In the genomic region with DNA sequence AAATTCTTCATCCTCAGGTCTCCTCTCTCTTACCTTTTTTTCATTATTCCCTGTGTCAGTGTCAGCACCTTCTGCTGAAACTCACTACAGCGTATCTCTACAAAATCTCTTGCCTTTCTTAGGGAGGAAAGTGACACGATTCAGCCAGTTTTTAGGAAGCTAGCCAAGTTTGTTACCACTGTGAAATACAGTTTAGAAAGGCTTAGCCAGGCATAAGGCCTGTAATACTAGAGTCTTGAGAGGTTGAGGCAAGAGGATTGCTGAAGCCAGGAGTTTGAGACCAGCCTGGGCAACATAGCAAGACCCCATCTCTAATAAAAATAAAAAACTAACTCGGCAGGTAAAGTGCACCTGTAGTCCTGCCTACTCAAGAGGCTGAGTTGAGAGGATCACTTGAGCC, we compare ENCODE assay signal across 12 cellular contexts. TPM values are rescaled to one million over a fixed set of nuclear protein-coding genes. Genes with fewer than 3 reads are reported as not detected.
DNase-seq lines count a peak whose midpoint lies in the region; ATAC-seq and TF ChIP-seq lines count a peak whose summit lies in the region.
"Had no signal": no experiment of that assay in that cellular context is flagged by ENCODE, and none has a peak within 500 bp of the region (broad histone marks: within the 10 kb centered on the region; RNA-seq: fewer than 3 reads in every experiment).

No MANE protein-coding gene starts in this region.

- no peak for TF ChIP-seq CTCF in cardiac fibroblast (IDR thresholded peaks at IDR 0.05; ENCODE audit: low read depth, low read length)
- TF ChIP-seq CTCF in glutamatergic neuron (IDR thresholded peaks at IDR 0.05; ENCODE audit: partially characterized antibody, unreplicated experiment): no peak

- peak overlapping the region in 5 of 8 donors; percentile 1 to 81 (median 44) for H3K27ac Mint-ChIP-seq in CD8-positive, alpha-beta memory T cell
- H3K27ac Mint-ChIP-seq in naive B cell: peak overlapping the region in 4 of 6 donors; percentile 11 to 62 (median 38)
- H3K27ac Mint-ChIP-seq in glutamatergic neuron (ENCODE audit: unreplicated experiment): no peak overlapping the region

- no peaks in the 10 kb centered on the region for H3K27me3 Mint-ChIP-seq in CD8-positive, alpha-beta memory T cell
- H3K27me3 Mint-ChIP-seq in naive B cell: no peaks in the 10 kb centered on the region
- H3K27me3 Mint-ChIP-seq in glutamatergic neuron (ENCODE audit: unreplicated experiment): peaks cover 2% of the 10 kb centered on the region

- H3K9me3 Mint-ChIP-seq in CD8-positive, alpha-beta memory T cell: no peaks in the 10 kb centered on the region
- H3K9me3 Mint-ChIP-seq in naive B cell (no peaks in the 10 kb centered on the region), glutamatergic neuron (ENCODE audit: unreplicated experiment) (peaks cover 3% of the 10 kb centered on the region)

- no peak for ATAC-seq in naive B cell (ENCODE audit: low read depth in 2 of 2)
- ATAC-seq: left colon had no signal

- peak overlapping the region in 2 of 7 donors; percentile 1 to 71 for H3K4me3 Mint-ChIP-seq in CD8-positive, alpha-beta memory T cell
- H3K4me3 Mint-ChIP-seq in naive B cell (peak overlapping the region in 1 of 8 donors; percentile 11), glutamatergic neuron (ENCODE audit: unreplicated experiment) (no peak overlapping the region)

- H3K36me3 Mint-ChIP-seq in CD8-positive, alpha-beta memory T cell: peaks cover 0 to 7% (median 2%) of the 10 kb centered on the region in 3 donors
- H3K36me3 Mint-ChIP-seq in naive B cell (no peaks in the 10 kb centered on the region), glutamatergic neuron (ENCODE audit: unreplicated experiment) (no peaks in the 10 kb centered on the region)

- peaks cover 82% of the 10 kb centered on the region for H3K4me1 ChIP-seq in CD8-positive, alpha-beta memory T cell (ENCODE audit: insufficient read depth, low read length)

- no peak for DNase-seq in CD8-positive, alpha-beta memory T cell
- DNase-seq in OCI-M1 (lab: John Stamatoyannopoulos, UW): peak; percentile 60
- peak; percentile 37 to 79 for DNase-seq in cardiac fibroblast (ENCODE audit: low read depth in 2 of 2)
- DNase-seq in naive B cell: no peak
- no peak for DNase-seq in glutamatergic neuron
- no peak for DNase-seq in NCI-H446 treated with DMSO at 0.1 percent for 48 hours (lab: John Stamatoyannopoulos, UW)
- DNase-seq in activated CD4-positive, CD25-positive, alpha-beta regulatory T cell (lab: John Stamatoyannopoulos, UW): no peak
- DNase-seq in COR-L47 (lab: John Stamatoyannopoulos, UW): no peak
- DNase-seq: activated CD4-positive, alpha-beta T cell treated with anti-CD3 and anti-CD28 coated beads, Interleukin-2, amount 50 U/mL, for 4 hours; dorsolateral prefrontal cortex; left colon; NK-92 treated with Interleukin-12 subunit alpha and Interleukin-12 subunit beta, amount 100 ng/mL, for 24 hours had no signal

- H3K4me3 ChIP-seq in CD8-positive, alpha-beta memory T cell (ENCODE audit: low read length): no peak overlapping the region
- no peak overlapping the region for H3K4me3 ChIP-seq in cardiac fibroblast (replicated peaks in 1 of 2; ENCODE audit: low read depth in 2 of 2, low read length in 2 of 2)
- H3K4me3 ChIP-seq: dorsolateral prefrontal cortex had no signal

- H3K9me3 ChIP-seq in CD8-positive, alpha-beta memory T cell (ENCODE audit: low read length): no peaks in the 10 kb centered on the region

- no peak overlapping the region for H3K27ac ChIP-seq in CD8-positive, alpha-beta memory T cell (ENCODE audit: low read depth, low read length)

- CTCF ChIA-PET in CD8-positive, alpha-beta memory T cell (lab: Charles Lee): no interaction called here

- POLR2A ChIA-PET in CD8-positive, alpha-beta memory T cell (lab: Charles Lee): no interaction called here

- no peaks in the 10 kb centered on the region for H3K27me3 ChIP-seq in CD8-positive, alpha-beta memory T cell (ENCODE audit: insufficient read depth, low read length, poor library complexity, severe bottlenecking)
- H3K27me3 ChIP-seq: dorsolateral prefrontal cortex had no signal

- H3K4me1 Mint-ChIP-seq in CD8-positive, alpha-beta memory T cell: peaks cover 86 to 99% (median 99%) of the 10 kb centered on the region in 3 donors
- H3K4me1 Mint-ChIP-seq in naive B cell: peaks cover 73 to 91% (median 85%) of the 10 kb centered on the region in 3 donors
- peaks cover 30% of the 10 kb centered on the region for H3K4me1 Mint-ChIP-seq in glutamatergic neuron (ENCODE audit: low read depth, unreplicated experiment)

- H3K36me3 ChIP-seq in CD8-positive, alpha-beta memory T cell (ENCODE audit: insufficient read depth, low read length): no peaks in the 10 kb centered on the region

RNA-seq across cellular contexts. Expression of a gene that starts 16.7 kb away (rescaled TPM):
- 100 to 1,000 TPM; 103 to 109 TPM for total RNA-seq in CD8-positive, alpha-beta memory T cell
- 16.6 TPM for polyA plus RNA-seq in CD8-positive, alpha-beta memory T cell
- polyA plus RNA-seq in naive B cell (ENCODE audit: low read depth in 6 of 6): 10 to 100 TPM in 3 of 6 donors, 1 to 10 TPM in 3; 7.7 to 13.5 (median 10.1) TPM
- total RNA-seq in glutamatergic neuron (ENCODE audit: unreplicated experiment): 39.3 TPM

Comparison
In these comparisons a context has a peak if more than half of its experiments do, and no peak if none do; other contexts are left out.
1. DNase-seq: peak in OCI-M1 (single experiment) and cardiac fibroblast (2 of 2); none in CD8-positive, alpha-beta memory T cell (0 of 5), naive B cell (single experiment), glutamatergic neuron (single experiment), NCI-H446 treated with DMSO at 0.1 percent for 48 hours (single experiment), activated CD4-positive, CD25-positive, alpha-beta regulatory T cell (0 of 4) and COR-L47 (single experiment).